17 cellular contexts compared by ENCODE assay signal in genomic region chr1:230907472-230908205, GRCh38. TPM values are rescaled to one million over a fixed set of nuclear protein-coding genes. Genes with fewer than 3 reads are reported as not detected.
A peak's percentile ranks its signal among the peaks of the same experiment; 100 is the strongest.
DNase-seq lines count a peak whose midpoint lies in the region; ATAC-seq, FAIRE-seq and TF ChIP-seq lines count a peak whose summit lies in the region.
"Had no signal": no experiment of that assay in that cellular context is flagged by ENCODE, and none has a peak within 500 bp of the region (broad histone marks: within the 10 kb centered on the region; RNA-seq: fewer than 3 reads in every experiment).

No MANE protein-coding gene starts in this region.

- H3K36me3 ChIP-seq in breast epithelium (no peaks in the 10 kb centered on the region), mammary epithelial cell (ENCODE audit: insufficient read depth, low read length) (no peaks in the 10 kb centered on the region), left lung (peaks cover 0 to 73% of the 10 kb centered on the region in 2 donors), trophoblast cell (ENCODE audit: control insufficient read depth in 1 of 2, insufficient read depth in 2 of 2, low read length in 2 of 2) (peaks cover 0 to 3% of the 10 kb centered on the region in 2 experiments)

- BruUV-seq in mammary epithelial cell (replicated peaks; lab: Mats Ljungman, UMichigan): no TSS peak

- no peaks in the 10 kb centered on the region for H4K20me1 ChIP-seq in mammary epithelial cell (ENCODE audit: insufficient read depth, low read length)

- no peak overlapping the region for H3K14ac ChIP-seq in trophoblast cell (ENCODE audit: low read length)

- dilution Hi-C loops in mammary epithelial cell (cut with HindIII; ENCODE audit: low sequenced_read_pairs): no loop called here

- H3K27ac ChIP-seq in breast epithelium (peak overlapping the region; percentile 32 to 35), mammary epithelial cell (ENCODE audit: insufficient read depth, low read depth, low read length) (no peak overlapping the region), left lung (peak overlapping the region in 1 of 2 donors; percentile 61), trophoblast cell (ENCODE audit: low read depth, low read length) (no peak overlapping the region)

- H3K4me3 ChIP-seq in breast epithelium (no peak overlapping the region), mammary epithelial cell (replicated peaks in 1 of 3; ENCODE audit: insufficient read depth in 1 of 3, low read depth in 2 of 3, low read length in 3 of 3) (no peak overlapping the region), left lung (no peak overlapping the region), trophoblast cell (ENCODE audit: low read depth, low read length) (no peak overlapping the region)

- H3K4me1 ChIP-seq in breast epithelium (no peaks in the 10 kb centered on the region), mammary epithelial cell (ENCODE audit: insufficient read depth, low read length) (no peaks in the 10 kb centered on the region), left lung (no peaks in the 10 kb centered on the region), trophoblast cell (ENCODE audit: control insufficient read depth in 1 of 2, insufficient read depth in 2 of 2, low read length in 2 of 2) (peaks cover 9% of the 10 kb centered on the region in 2 experiments)

- no peak overlapping the region for H3K18ac ChIP-seq in trophoblast cell (ENCODE audit: low read length)

- no peak overlapping the region for H2BK12ac ChIP-seq in trophoblast cell (ENCODE audit: low read length)

- ATAC-seq in left lung: peak; percentile 89
- ATAC-seq: Panc1 had no signal

- H4K8ac ChIP-seq in trophoblast cell (ENCODE audit: low read depth, low read length): no peak overlapping the region

- in situ Hi-C loops in mammary epithelial cell (cut with MboI; ENCODE audit: low sequenced_read_pairs in 2 of 2): loop anchor here in 1 of 2 donors (25.0 kb wide), 1 partner anchor 305 kb away; no protein-coding TSS in a partner anchor

- H4K12ac ChIP-seq in trophoblast cell (ENCODE audit: low read depth, low read length): no peak overlapping the region

- H4K91ac ChIP-seq in trophoblast cell (ENCODE audit: low read depth, low read length): peak overlapping the region; percentile 31

- no peak overlapping the region for H3K23ac ChIP-seq in trophoblast cell (ENCODE audit: low read length)

- H3K79me1 ChIP-seq in trophoblast cell (ENCODE audit: low read length): peaks cover 7% of the 10 kb centered on the region

- no peaks in the 10 kb centered on the region for H3K27me3 ChIP-seq in breast epithelium
- H3K27me3 ChIP-seq in mammary epithelial cell (ENCODE audit: insufficient read depth, low read length): no peaks in the 10 kb centered on the region
- no peaks in the 10 kb centered on the region for H3K27me3 ChIP-seq in left lung
- H3K27me3 ChIP-seq in trophoblast cell (ENCODE audit: insufficient read depth, low read length): no peaks in the 10 kb centered on the region

- H3K4ac ChIP-seq in trophoblast cell (ENCODE audit: low read depth, low read length): no peak overlapping the region

- H3K9me3 ChIP-seq in breast epithelium (no peaks in the 10 kb centered on the region), mammary epithelial cell (replicated peaks; ENCODE audit: insufficient read depth, low read length) (no peaks in the 10 kb centered on the region), left lung (no peaks in the 10 kb centered on the region), trophoblast cell (ENCODE audit: insufficient read depth, low read depth, low read length) (no peaks in the 10 kb centered on the region)

- no peak overlapping the region for H2BK120ac ChIP-seq in trophoblast cell (ENCODE audit: insufficient read depth, low read length, poor library complexity)

- TF ChIP-seq CTCF in breast epithelium (IDR thresholded peaks at IDR 0.05) (no peak), mammary epithelial cell (conservative IDR thresholded peaks at IDR 0.05 in 1 of 2, IDR thresholded peaks at IDR 0.05 in 1 of 2; ENCODE audit: extremely low read depth in 1 of 2, insufficient read depth in 1 of 2, low read depth in 1 of 2, low read length in 2 of 2) (no peak), left lung (IDR thresholded peaks at IDR 0.05) (no peak)

- H3K9ac ChIP-seq in mammary epithelial cell (ENCODE audit: insufficient read depth, low read length): no peak overlapping the region
- H3K9ac ChIP-seq in trophoblast cell (ENCODE audit: low read length): no peak overlapping the region

- intact Hi-C loops in breast epithelium (cut with DNase I; ENCODE audit: low total_unique reads) (no loop called here), mammary epithelial cell (cut with micrococcal nuclease) (no loop called here), left lung (cut with DNase I) (no loop called here)

- CTCF ChIA-PET in mammary epithelial cell (lab: Charles Lee; ENCODE audit: low non-redundant PET): no interaction called here

- TF ChIP-seq POLR2A in breast epithelium (IDR thresholded peaks at IDR 0.05) (no peak), H54 (IDR thresholded peaks at IDR 0.05; ENCODE audit: low read depth, low read length) (no peak)

- no peak overlapping the region for H2AFZ ChIP-seq in mammary epithelial cell (ENCODE audit: low read depth, low read length)
- no peak overlapping the region for H2AFZ ChIP-seq in trophoblast cell (ENCODE audit: insufficient read depth, low read length, poor library complexity)

- DNase-seq in breast epithelium (ENCODE audit: low spot score in 2 of 2) (no peak), mammary epithelial cell (no peak), left lung (no peak), trophoblast cell (no peak), H4 (ENCODE audit: low spot score) (no peak), H54 (ENCODE audit: insufficient read length, low spot score) (no peak), NCI-H526 (lab: John Stamatoyannopoulos, UW) (no peak), NCI-H187 (lab: John Stamatoyannopoulos, UW) (no peak)
- DNase-seq: 8988T, COR-L47, H9, Karpas-422, NCI-H1436, NCI-H2029 treated with DMSO at 0.1 percent for 48 hours, NCI-H446 treated with DMSO at 0.1 percent for 48 hours had no signal

- H3K4me2 ChIP-seq in mammary epithelial cell (ENCODE audit: insufficient read depth, low read depth, low read length): no peak overlapping the region
- no peak overlapping the region for H3K4me2 ChIP-seq in trophoblast cell (ENCODE audit: low read length)

- FAIRE-seq in H54 (lab: Jason Lieb, UNC): no peak
- FAIRE-seq: G401.6 had no signal

- no peak overlapping the region for H2BK5ac ChIP-seq in trophoblast cell (ENCODE audit: low read depth, low read length, poor library complexity)

- no peaks in the 10 kb centered on the region for H3K79me2 ChIP-seq in mammary epithelial cell (ENCODE audit: insufficient read depth, low read length)
- no peaks in the 10 kb centered on the region for H3K79me2 ChIP-seq in trophoblast cell (ENCODE audit: control insufficient read depth, insufficient read depth, low read length, poor library complexity)

- 95% methylated on average over 4 of the region's 4 CpGs for WGBS in mammary epithelial cell (ENCODE audit: low coverage, missing lambda C conversion rate)
- no CpG with 5 or more reads among the region's 4 CpGs for WGBS in trophoblast cell (ENCODE audit: extremely low coverage, insufficient coverage, insufficient read length)

- no peak overlapping the region for H2AK5ac ChIP-seq in trophoblast cell (ENCODE audit: low read length)

RNA-seq across cellular contexts. Expression of gene C1orf198, which starts 39.3 kb away (rescaled TPM):
- total RNA-seq in breast epithelium: 100 to 1,000 TPM in 2 of 3 donors, 10 to 100 TPM in 1; 63.6 to 138 (median 124) TPM
- 10 to 100 TPM in 1 of 2 donors, 1 to 10 TPM in 1; 8.8 to 25.7 TPM for total RNA-seq in mammary epithelial cell
- polyA plus RNA-seq in mammary epithelial cell: 6.7 TPM
- polyA minus RNA-seq in mammary epithelial cell: 21.9 TPM
- total RNA-seq in left lung: 100 to 1,000 TPM in 1 of 2 donors, 10 to 100 TPM in 1; 36.2 to 116 TPM
- polyA plus RNA-seq in trophoblast cell (2013): 56.8 and 57.0 TPM in 2 replicates
- 19.0 and 23.4 TPM in 2 replicates for total RNA-seq in H4 (2014; rRNA removed; shearing (Covaris generic))

Comparison
In these comparisons a context has a peak if more than half of its experiments do, and no peak if none do; other contexts are left out.
1. H3K27ac ChIP-seq: peak in breast epithelium (2 of 2); none in mammary epithelial cell (single experiment) and trophoblast cell (single experiment).